ENCODE assay signal across 9 cellular contexts in genomic region chr12:89289720-89290119, GRCh38.
"Had no signal": no experiment of that assay in that cellular context is flagged by ENCODE, and none has a peak within 500 bp of the region (broad histone marks: within the 10 kb centered on the region; RNA-seq: fewer than 3 reads in every experiment).

No MANE protein-coding gene starts in this region.

- H3K9ac ChIP-seq: GM23248 had no signal

- H2AFZ ChIP-seq: GM23248 had no signal

- H3K27ac ChIP-seq: GM23248, HL-60 had no signal

- H3K9me3 ChIP-seq: HAP-1 had no signal

- DNase-seq: GOT3, H7, HFFc6, KBM-7 had no signal

- H3K4me3 ChIP-seq: GM23248, HAP-1 had no signal

- ATAC-seq: HCT116, HepG2 had no signal

- H3K36me3 ChIP-seq: HAP-1 had no signal

- H3K4me1 ChIP-seq: HAP-1 had no signal
